ENCODE assay signal across 8 cellular contexts in genomic region chr16:75250809-75251279, GRCh38. TPM values are rescaled to one million over a fixed set of nuclear protein-coding genes. Genes with fewer than 3 reads are reported as not detected.
DNase-seq lines count a peak whose midpoint lies in the region; ATAC-seq and TF ChIP-seq lines count a peak whose summit lies in the region.

No MANE protein-coding gene starts in this region.

- H3K4me3 ChIP-seq in BE2C (ENCODE audit: low read depth, low read length) (peak overlapping the region; percentile 68), astrocyte of the cerebellum (ENCODE audit: low read depth, low read length) (peak overlapping the region; percentile 70), kidney epithelial cell (ENCODE audit: low read depth, low read length) (peak overlapping the region; percentile 88), thyroid gland (replicated peaks in 1 of 3) (peak overlapping the region; percentile 59 to 80 (median 71))

- H3K4me1 ChIP-seq in BE2C: peaks cover 11% of the 10 kb centered on the region
- peaks cover 56 to 86% of the 10 kb centered on the region in 2 donors for H3K4me1 ChIP-seq in thyroid gland

- H3K27ac ChIP-seq in thyroid gland: peak overlapping the region; percentile 72 to 91 (median 90)

- TF ChIP-seq CTCF in BE2C (IDR thresholded peaks at IDR 0.05; ENCODE audit: low read depth, low read length): no peak
- TF ChIP-seq CTCF in astrocyte of the cerebellum (IDR thresholded peaks at IDR 0.05; ENCODE audit: low read depth, low read length, missing control alignments): no peak
- TF ChIP-seq CTCF in kidney epithelial cell (IDR thresholded peaks at IDR 0.05; ENCODE audit: insufficient read depth, low read length, poor library complexity, severe bottlenecking): no peak
- no peak for TF ChIP-seq CTCF in thyroid gland (IDR thresholded peaks at IDR 0.05)

- intact Hi-C loops in thyroid gland (cut with DNase I): no loop called here

- in situ Hi-C loops in astrocyte of the cerebellum (cut with HindIII; ENCODE audit: low sequenced_read_pairs): no loop called here

- no peak for TF ChIP-seq POLR2A in thyroid gland (IDR thresholded peaks at IDR 0.05)

- H3K36me3 ChIP-seq in BE2C (no peaks in the 10 kb centered on the region), kidney epithelial cell (ENCODE audit: control insufficient read depth, insufficient read depth, low read length) (no peaks in the 10 kb centered on the region), thyroid gland (no peaks in the 10 kb centered on the region)

- peak; percentile 22 for ATAC-seq in GM19035 (IDR thresholded peaks at IDR 0.05; ENCODE audit: unreplicated experiment)
- peak; percentile 54 for ATAC-seq in HG03159 (IDR thresholded peaks at IDR 0.05; ENCODE audit: unreplicated experiment)

- 0% methylated on average over 5 to 10 of the region's 59 CpGs for WGBS in thyroid gland, 2 donors

- peak; percentile 57 for DNase-seq in BE2C
- DNase-seq in astrocyte of the cerebellum (ENCODE audit: low read depth): no peak
- no peak for DNase-seq in kidney epithelial cell (ENCODE audit: low read depth)
- DNase-seq in thyroid gland: peak in 1 of 2 donors; percentile 50
- DNase-seq in NCI-H2171 treated with DMSO at 0.1 percent for 48 hours (lab: John Stamatoyannopoulos, UW): no peak
- DNase-seq in activated CD4-positive, alpha-beta T cell treated with anti-CD3 and anti-CD28 coated beads, Interleukin-2, amount 50 U/mL, for 1 hour: no peak

- no peaks in the 10 kb centered on the region for H3K27me3 ChIP-seq in BE2C
- no peaks in the 10 kb centered on the region for H3K27me3 ChIP-seq in kidney epithelial cell (ENCODE audit: control insufficient read depth, insufficient read depth, low read length)
- no peaks in the 10 kb centered on the region for H3K27me3 ChIP-seq in thyroid gland

- H3K9me3 ChIP-seq in BE2C: no peaks in the 10 kb centered on the region
- no peaks in the 10 kb centered on the region for H3K9me3 ChIP-seq in thyroid gland

RNA-seq across cellular contexts. Expression of gene BCAR1, which starts 0.6 kb away (rescaled TPM):
- polyA plus RNA-seq in BE2C (2012; ENCODE audit: insufficient read depth, insufficient read length, low read depth): 72.3 TPM
- total RNA-seq in kidney epithelial cell: 93.8 and 119 TPM in 2 replicates
- total RNA-seq in thyroid gland: 10 to 100 TPM; 51.1 to 89.9 (median 71.3) TPM

RNA-seq across cellular contexts. Expression of gene CTRB1, which starts 32.1 kb away (rescaled TPM):
- polyA plus RNA-seq in BE2C (2012; ENCODE audit: insufficient read depth, insufficient read length, low read depth): 2.5 TPM
- not detected in 2 replicates for total RNA-seq in kidney epithelial cell
- not detected for total RNA-seq in thyroid gland

RNA-seq across cellular contexts. Expression of gene CTRB2, which starts 43.9 kb away (rescaled TPM):
- 0.90 TPM for polyA plus RNA-seq in BE2C (2012; ENCODE audit: insufficient read depth, insufficient read length, low read depth)
- total RNA-seq in kidney epithelial cell: not detected in 2 replicates
- not detected for total RNA-seq in thyroid gland
